In genomic region chr11:110000045-110000502, GRCh38 we compare ENCODE assay signal across 8 cellular contexts.
A peak's percentile ranks its signal among the peaks of the same experiment; 100 is the strongest.
DNase-seq lines count a peak whose midpoint lies in the region; ATAC-seq and TF ChIP-seq lines count a peak whose summit lies in the region.

No MANE protein-coding gene starts in this region.

- peaks cover 14% of the 10 kb centered on the region for H3K4me1 ChIP-seq in PC-9 (replicated peaks; ENCODE audit: insufficient read depth)

- TF ChIP-seq CTCF in PC-9 (conservative IDR thresholded peaks at IDR 0.05), result no peak

- H3K27me3 ChIP-seq in PC-9 (ENCODE audit: insufficient read depth, low read depth), result no peaks in the 10 kb centered on the region

- intact Hi-C loops in Right ventricle myocardium superior (cut with DNase I), result no loop called here
- intact Hi-C loops in cardiac septum (cut with DNase I), result no loop called here
- intact Hi-C loops in PC-9 (cut with micrococcal nuclease; ENCODE audit: unreplicated experiment), result no loop called here
- intact Hi-C loops in left cardiac atrium (cut with DNase I), result loop anchor here in 1 of 2 donors (10.0 kb wide), 1 partner anchor 65 kb away; no protein-coding TSS in a partner anchor

- H2AFZ ChIP-seq in PC-9, result no peak overlapping the region

- no peaks in the 10 kb centered on the region for H3K36me3 ChIP-seq in PC-9 (ENCODE audit: low read depth)

- H3K9me2 ChIP-seq in PC-9 (ENCODE audit: insufficient read depth), result no peaks in the 10 kb centered on the region

- H3K9me3 ChIP-seq in PC-9 (ENCODE audit: insufficient read depth, low read depth), result no peaks in the 10 kb centered on the region

- no TSS peak for BruUV-seq in PC-9 (replicated peaks; lab: Mats Ljungman, UMichigan)

- CTCF ChIA-PET in PC-9 (lab: Charles Lee), result no interaction called here

- H3K79me2 ChIP-seq in PC-9 (ENCODE audit: low read depth), result no peaks in the 10 kb centered on the region

- no peaks in the 10 kb centered on the region for H3F3A ChIP-seq in PC-9 (ENCODE audit: insufficient read depth, low read depth)

- no peak for DNase-seq in Right ventricle myocardium superior
- no peak for DNase-seq in cardiac septum (ENCODE audit: low spot score)
- peak in 1 of 2 experiments; percentile 71 for DNase-seq in PC-9
- DNase-seq in left cardiac atrium, result no peak
- no peak for DNase-seq in NCI-H748 treated with DMSO at 0.1 percent for 48 hours (lab: John Stamatoyannopoulos, UW)
- DNase-seq in activated naive CD4-positive, alpha-beta T cell treated with anti-CD3 and anti-CD28 coated beads, Interleukin-2, amount 50 U/mL, for 16 hours, result no peak
- no peak for DNase-seq in DMS 273 treated with DMSO at 0.1 percent for 48 hours (lab: John Stamatoyannopoulos, UW)

- H3K4me2 ChIP-seq in PC-9, result peak overlapping the region; percentile 39

- no peak overlapping the region for H3K4me3 ChIP-seq in PC-9

- H3K27ac ChIP-seq in PC-9, result peak overlapping the region; percentile 21

- H4K20me1 ChIP-seq in PC-9 (ENCODE audit: insufficient read depth), result no peaks in the 10 kb centered on the region

- ATAC-seq in Right ventricle myocardium superior (ENCODE audit: poor library complexity) (peak; percentile 46), HG02938 (IDR thresholded peaks at IDR 0.05; ENCODE audit: unreplicated experiment) (peak; percentile 99), left cardiac atrium (peak; percentile 84 to 97)

- POLR2A ChIA-PET in PC-9 (lab: Charles Lee; ENCODE audit: unreplicated experiment), result no interaction called here

Comparison
In these comparisons a context has a peak if more than half of its experiments do, and no peak if none do; other contexts are left out.
1. ATAC-seq: peak in every context shown above with its lines; median percentile 99 in HG02938; 90 in left cardiac atrium; 46 in Right ventricle myocardium superior.